24 cellular contexts compared by ENCODE assay signal in the genomic region with DNA sequence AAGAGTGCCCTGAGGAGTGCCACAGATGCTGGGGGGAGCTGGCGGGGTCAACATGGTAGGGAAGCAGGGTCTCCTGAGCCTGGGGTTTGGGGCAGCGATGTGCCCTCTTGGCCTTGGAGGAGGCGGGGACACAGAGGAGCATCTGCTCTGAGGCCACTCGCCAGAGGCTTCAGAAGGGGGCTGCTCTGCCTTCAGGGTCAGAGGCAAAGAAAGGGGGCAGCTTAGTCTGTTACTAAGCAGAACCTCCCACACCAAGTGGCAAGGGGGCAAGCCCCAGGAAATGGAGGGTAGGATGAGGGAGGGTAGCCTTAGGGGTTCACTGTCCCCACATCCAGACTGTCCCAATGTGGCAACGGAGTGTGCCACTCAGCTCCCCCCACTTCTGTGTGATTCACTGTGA. TPM values are rescaled to one million over a fixed set of nuclear protein-coding genes. Genes with fewer than 3 reads are reported as not detected.
"Had no signal": no experiment of that assay in that cellular context is flagged by ENCODE, and none has a peak within 500 bp of the region (broad histone marks: within the 10 kb centered on the region; RNA-seq: fewer than 3 reads in every experiment).

No MANE protein-coding gene starts in this region.

- H3K27me3 ChIP-seq: colonic mucosa, right atrium auricular region, thyroid gland, vagina had no signal

- H3K79me2 ChIP-seq: parathyroid adenoma had no signal

- H3K36me3 ChIP-seq: colonic mucosa, esophagus squamous epithelium, lower lobe of right lung, prostate gland, right atrium auricular region, thyroid gland, vagina had no signal

- H3K4me2 ChIP-seq: smooth muscle cell had no signal

- DNase-seq: colonic mucosa; effector memory CD4-positive, alpha-beta T cell; erythroblast; esophagus squamous epithelium; head of caudate nucleus; left ventricle myocardium superior; lower lobe of right lung; natural killer cell; occipital lobe; stimulated activated CD4-positive, alpha-beta T cell treated with anti-CD3 and anti-CD28 coated beads, Interleukin-12 subunit alpha, Interleukin-12 subunit beta, amount 100 ng/mL, for 4 hours; stimulated activated CD4-positive, alpha-beta T cell treated with anti-CD3 and anti-CD28 coated beads, Interleukin-1b, Interleukin-23, amount 100 ng/mL, for 48 hours; stimulated activated CD4-positive, alpha-beta T cell treated with anti-CD3 and anti-CD28 coated beads, Interleukin-4, amount 100 ng/mL, for 1 hour; stimulated activated CD8-positive, alpha-beta memory T cell treated with anti-CD3 and anti-CD28 coated beads, Interleukin-4, amount 100 ng/mL, for 48 hours; stimulated activated naive CD4-positive, alpha-beta T cell; stimulated activated naive CD8-positive, alpha-beta T cell treated with anti-CD3 and anti-CD28 coated beads, Interleukin-15, amount 100 ng/mL, for 72 hours; thyroid gland; trophoblast cell had no signal

- H3K4me1 ChIP-seq: colonic mucosa, esophagus squamous epithelium, lower lobe of right lung, parathyroid adenoma, prostate gland, right atrium auricular region, vagina had no signal

- H3K4me3 ChIP-seq: colonic mucosa, esophagus squamous epithelium, lower lobe of right lung, prostate gland, right atrium auricular region, smooth muscle cell, thyroid gland, vagina had no signal

- H3K9ac ChIP-seq: parathyroid adenoma had no signal

- H3K27ac ChIP-seq: colonic mucosa, esophagus squamous epithelium, lower lobe of right lung, parathyroid adenoma, prostate gland, right atrium auricular region, thyroid gland, vagina had no signal

- ATAC-seq: left ventricle myocardium superior; lower lobe of right lung; natural killer cell; sciatic nerve; stimulated activated naive CD8-positive, alpha-beta T cell treated with anti-CD3 and anti-CD28 coated beads, Interleukin-15, amount 100 ng/mL, for 72 hours had no signal

- H3K9me3 ChIP-seq: colonic mucosa, esophagus squamous epithelium, lower lobe of right lung, prostate gland, right atrium auricular region, thyroid gland, vagina had no signal

RNA-seq across cellular contexts. Expression of a gene that starts 18.3 kb away (rescaled TPM):
- polyA plus RNA-seq: keratinocyte, smooth muscle cell had no signal
